In genomic region chr15:67862771-67863441, GRCh38 we compare ENCODE assay signal across 10 cellular contexts. TPM values are rescaled to one million over a fixed set of nuclear protein-coding genes. Genes with fewer than 3 reads are reported as not detected.
DNase-seq lines count a peak whose midpoint lies in the region; ATAC-seq and TF ChIP-seq lines count a peak whose summit lies in the region.
"Had no signal": no experiment of that assay in that cellular context is flagged by ENCODE, and none has a peak within 500 bp of the region (broad histone marks: within the 10 kb centered on the region; RNA-seq: fewer than 3 reads in every experiment).

No MANE protein-coding gene starts in this region.

- no peaks in the 10 kb centered on the region for H3K36me3 ChIP-seq in Caco-2 (ENCODE audit: control insufficient read depth, insufficient read depth, low read length)
- H3K36me3 ChIP-seq in WERI-Rb-1: no peaks in the 10 kb centered on the region

- no peak overlapping the region for H3K14ac ChIP-seq in H9 (ENCODE audit: insufficient read depth, low read length)

- CTCF ChIA-PET in Caco-2 (lab: Charles Lee): interaction anchor here (0.6 to 1.7 kb wide), 7 partner anchors 10 to 292 kb away, joined by 3 to 6 read pairs (median 3); partner anchors contain the start of gene PIAS1

- no peak overlapping the region for H3K4me2 ChIP-seq in H9 (ENCODE audit: insufficient read depth, insufficient read length, low read length)

- no peak overlapping the region for H3K56ac ChIP-seq in H9 (ENCODE audit: insufficient read length, low read depth, low read length)

- DNase-seq in Caco-2 (no peak), H9 (no peak), naive B cell (peak; percentile 31), NCI-H774 (lab: John Stamatoyannopoulos, UW) (no peak), WERI-Rb-1 (no peak)
- no peak for DNase-seq in activated naive CD8-positive, alpha-beta T cell treated with anti-CD3 and anti-CD28 coated beads for 36 hours
- DNase-seq in activated T-helper 2 cell treated with anti-CD3 and anti-CD28 coated beads, Interferon-gamma antibody, Interleukin-2, Interleukin-4, amounts not matched to agents 10 μg/mL and 5 μg/mL and 100 μg/mL, durations not matched to agents 14 hours and 24 hours and 36 hours (ENCODE audit: low spot score): no peak

- no peaks in the 10 kb centered on the region for H3K36me3 Mint-ChIP-seq in Caco-2 (ENCODE audit: insufficient read depth, unreplicated experiment)
- H3K36me3 Mint-ChIP-seq in H9 (ENCODE audit: insufficient read depth in 1 of 3, low read depth in 3 of 3): no peaks in the 10 kb centered on the region
- H3K36me3 Mint-ChIP-seq in activated naive CD8-positive, alpha-beta T cell treated with anti-CD3 and anti-CD28 coated beads for 36 hours: no peaks in the 10 kb centered on the region
- H3K36me3 Mint-ChIP-seq in naive B cell: no peaks in the 10 kb centered on the region
- H3K36me3 Mint-ChIP-seq in activated T-helper 2 cell treated with anti-CD3 and anti-CD28 coated beads, Interferon-gamma antibody, Interleukin-2, Interleukin-4, amounts not matched to agents 10 μg/mL and 5 μg/mL and 100 μg/mL, durations not matched to agents 14 hours and 24 hours and 36 hours (ENCODE audit: low read depth): no peaks in the 10 kb centered on the region
- H3K36me3 Mint-ChIP-seq: activated naive CD8-positive, alpha-beta T cell had no signal

- no peak overlapping the region for H2BK12ac ChIP-seq in H9 (ENCODE audit: insufficient read length, low read depth, low read length)

- H2BK120ac ChIP-seq in H9 (ENCODE audit: low read depth, low read length, poor library complexity, severe bottlenecking): no peak overlapping the region

- H4K20me1 ChIP-seq in H9 (ENCODE audit: control insufficient read depth, insufficient read depth, insufficient read length): no peaks in the 10 kb centered on the region

- no peak overlapping the region for H3K4me3 ChIP-seq in Caco-2 (ENCODE audit: low read depth, low read length)
- no peak overlapping the region for H3K4me3 ChIP-seq in WERI-Rb-1 (ENCODE audit: low read depth, low read length)

- no peak overlapping the region for H4K8ac ChIP-seq in H9 (replicated peaks; ENCODE audit: insufficient read length, low read depth, low read length)

- H3K27ac Mint-ChIP-seq in Caco-2 (ENCODE audit: unreplicated experiment) (peak overlapping the region; percentile 80), H9 (no peak overlapping the region), naive B cell (peak overlapping the region in 5 of 6 donors; percentile 2 to 79 (median 59))
- no peak overlapping the region for H3K27ac Mint-ChIP-seq in activated naive CD8-positive, alpha-beta T cell treated with anti-CD3 and anti-CD28 coated beads for 36 hours
- H3K27ac Mint-ChIP-seq in activated T-helper 2 cell treated with anti-CD3 and anti-CD28 coated beads, Interferon-gamma antibody, Interleukin-2, Interleukin-4, amounts not matched to agents 10 μg/mL and 5 μg/mL and 100 μg/mL, durations not matched to agents 14 hours and 24 hours and 36 hours: no peak overlapping the region
- H3K27ac Mint-ChIP-seq: activated naive CD8-positive, alpha-beta T cell had no signal

- H3T11ph ChIP-seq in H9 (ENCODE audit: low read length): no peak overlapping the region

- peaks cover 15% of the 10 kb centered on the region for H3K4me1 Mint-ChIP-seq in Caco-2 (ENCODE audit: low read depth, unreplicated experiment)
- H3K4me1 Mint-ChIP-seq in H9: peaks cover 21 to 28% of the 10 kb centered on the region in 2 experiments
- peaks cover 3% of the 10 kb centered on the region for H3K4me1 Mint-ChIP-seq in activated naive CD8-positive, alpha-beta T cell treated with anti-CD3 and anti-CD28 coated beads for 36 hours
- H3K4me1 Mint-ChIP-seq in naive B cell: peaks cover 11 to 18% (median 15%) of the 10 kb centered on the region in 3 donors
- H3K4me1 Mint-ChIP-seq in activated T-helper 2 cell treated with anti-CD3 and anti-CD28 coated beads, Interferon-gamma antibody, Interleukin-2, Interleukin-4, amounts not matched to agents 10 μg/mL and 5 μg/mL and 100 μg/mL, durations not matched to agents 14 hours and 24 hours and 36 hours (ENCODE audit: low read depth): peaks cover 4% of the 10 kb centered on the region

- peak; percentile 74 to 81 for ATAC-seq in naive B cell (ENCODE audit: low read depth in 2 of 2)
- ATAC-seq in GM19467 (IDR thresholded peaks at IDR 0.05; ENCODE audit: unreplicated experiment): no peak

- H3K9me3 Mint-ChIP-seq in Caco-2 (ENCODE audit: unreplicated experiment) (no peaks in the 10 kb centered on the region), H9 (peaks cover 0 to 2% of the 10 kb centered on the region in 2 experiments; a peak in 2 of 5 replicates), naive B cell (no peaks in the 10 kb centered on the region)
- H3K9me3 Mint-ChIP-seq in activated naive CD8-positive, alpha-beta T cell treated with anti-CD3 and anti-CD28 coated beads for 36 hours: no peaks in the 10 kb centered on the region
- H3K9me3 Mint-ChIP-seq in activated T-helper 2 cell treated with anti-CD3 and anti-CD28 coated beads, Interferon-gamma antibody, Interleukin-2, Interleukin-4, amounts not matched to agents 10 μg/mL and 5 μg/mL and 100 μg/mL, durations not matched to agents 14 hours and 24 hours and 36 hours: no peaks in the 10 kb centered on the region

- H3K9me3 ChIP-seq in Caco-2: no peaks in the 10 kb centered on the region
- no peaks in the 10 kb centered on the region for H3K9me3 ChIP-seq in H9 (ENCODE audit: control insufficient read depth, low read depth, low read length)
- no peaks in the 10 kb centered on the region for H3K9me3 ChIP-seq in WERI-Rb-1 (ENCODE audit: severe bottlenecking)

- H2AK5ac ChIP-seq in H9 (ENCODE audit: insufficient read length, low read length): no peak overlapping the region

- POLR2A ChIA-PET in Caco-2 (lab: Charles Lee): no interaction called here

- no peak overlapping the region for H3K23ac ChIP-seq in H9 (ENCODE audit: insufficient read length, low read depth, low read length)

- no peaks in the 10 kb centered on the region for H3K23me2 ChIP-seq in H9 (ENCODE audit: insufficient read length, low read depth, low read length, poor library complexity, severe bottlenecking)

- peaks cover 9% of the 10 kb centered on the region; the same call in 1 of the 2 replicates for H3K4me1 ChIP-seq in Caco-2
- no peaks in the 10 kb centered on the region; the same call in 1 of the 2 replicates for H3K4me1 ChIP-seq in H9 (ENCODE audit: insufficient read depth, low read length)

- no peaks in the 10 kb centered on the region for H3K79me2 ChIP-seq in H9 (ENCODE audit: insufficient read depth, low read length)

- WGBS in H9 (ENCODE audit: extremely low coverage, insufficient read length, low lambda C conversion rate): no CpG with 5 or more reads among the region's 15 CpGs

- H3K27ac ChIP-seq in H9 (ENCODE audit: insufficient read length, low read depth, low read length) (no peak overlapping the region), WERI-Rb-1 (no peak overlapping the region)

- H2BK5ac ChIP-seq in H9 (ENCODE audit: insufficient read length, low read length): no peak overlapping the region

- no peak overlapping the region for H2AFZ ChIP-seq in H9 (ENCODE audit: low read length)

- no peak overlapping the region for H2BK20ac ChIP-seq in H9 (ENCODE audit: low read depth, low read length, poor library complexity, severe bottlenecking)

- BruUV-seq in Caco-2 (replicated peaks; lab: Mats Ljungman, UMichigan): no TSS peak

- H3K4me3 Mint-ChIP-seq in Caco-2 (ENCODE audit: unreplicated experiment): peak overlapping the region; percentile 70
- peak overlapping the region; percentile 35 to 67; a peak in 4 of 5 replicates for H3K4me3 Mint-ChIP-seq in H9
- peak overlapping the region; percentile 19 for H3K4me3 Mint-ChIP-seq in activated naive CD8-positive, alpha-beta T cell treated with anti-CD3 and anti-CD28 coated beads for 36 hours
- peak overlapping the region in 7 of 8 donors; percentile 53 to 84 (median 78) for H3K4me3 Mint-ChIP-seq in naive B cell
- H3K4me3 Mint-ChIP-seq in activated T-helper 2 cell treated with anti-CD3 and anti-CD28 coated beads, Interferon-gamma antibody, Interleukin-2, Interleukin-4, amounts not matched to agents 10 μg/mL and 5 μg/mL and 100 μg/mL, durations not matched to agents 14 hours and 24 hours and 36 hours (ENCODE audit: low read depth): no peak overlapping the region

- H3K27me3 ChIP-seq in Caco-2 (replicated peaks; ENCODE audit: control insufficient read depth, insufficient read depth, low read length): no peaks in the 10 kb centered on the region
- H3K27me3 ChIP-seq in H9 (ENCODE audit: insufficient read depth, low read length): no peaks in the 10 kb centered on the region
- no peaks in the 10 kb centered on the region for H3K27me3 ChIP-seq in WERI-Rb-1 (ENCODE audit: insufficient read depth, low read depth, severe bottlenecking)

- no peak overlapping the region for H4K5ac ChIP-seq in H9 (ENCODE audit: insufficient read length, low read depth, low read length)

- intact Hi-C loops in Caco-2 (cut with micrococcal nuclease; ENCODE audit: unreplicated experiment): loop anchor here (1.0 to 5.0 kb wide), 6 partner anchors 22 to 292 kb away; partner anchors contain the start of genes PIAS1 and RNU6-1
- intact Hi-C loops in activated T-helper 2 cell treated with anti-CD3 and anti-CD28 coated beads, Interferon-gamma antibody, Interleukin-2, Interleukin-4, amounts not matched to agents 10 μg/mL and 5 μg/mL and 100 μg/mL, durations not matched to agents 14 hours and 24 hours and 36 hours (cut with micrococcal nuclease): loop anchor here (2.0 to 10.0 kb wide), 2 partner anchors 192 to 348 kb away; partner anchors contain the start of gene PIAS1

- H2BK15ac ChIP-seq in H9 (ENCODE audit: low read depth, low read length): no peak overlapping the region

- no peak overlapping the region for H3K4ac ChIP-seq in H9 (ENCODE audit: low read depth, low read length)

- H4K91ac ChIP-seq in H9 (ENCODE audit: insufficient read length, low read depth, low read length): no peak overlapping the region

- H3K27me3 Mint-ChIP-seq in Caco-2 (ENCODE audit: insufficient read depth, unreplicated experiment) (no peaks in the 10 kb centered on the region), H9 (ENCODE audit: low read depth) (peaks cover 22% of the 10 kb centered on the region), naive B cell (peaks cover 4 to 12% (median 9%) of the 10 kb centered on the region in 3 donors)
- H3K27me3 Mint-ChIP-seq in activated naive CD8-positive, alpha-beta T cell treated with anti-CD3 and anti-CD28 coated beads for 36 hours: peaks cover 20% of the 10 kb centered on the region
- H3K27me3 Mint-ChIP-seq in activated T-helper 2 cell treated with anti-CD3 and anti-CD28 coated beads, Interferon-gamma antibody, Interleukin-2, Interleukin-4, amounts not matched to agents 10 μg/mL and 5 μg/mL and 100 μg/mL, durations not matched to agents 14 hours and 24 hours and 36 hours (ENCODE audit: low read depth): peaks cover 15% of the 10 kb centered on the region

- H3K79me1 ChIP-seq in H9 (ENCODE audit: insufficient read depth, low read depth, low read length, poor library complexity, severe bottlenecking): no peaks in the 10 kb centered on the region

- H3K9ac ChIP-seq in H9 (ENCODE audit: extremely low read depth, insufficient read length, low read length): no peak overlapping the region

- H3K18ac ChIP-seq in H9 (ENCODE audit: insufficient read length, low read depth, low read length): no peak overlapping the region

- TF ChIP-seq CTCF in Caco-2 (IDR thresholded peaks at IDR 0.05; ENCODE audit: insufficient read depth in 1 of 2, low read depth in 1 of 2, low read length in 1 of 2, severe bottlenecking in 1 of 2, unreplicated experiment in 1 of 2) (no peak), H9 (conservative IDR thresholded peaks at IDR 0.05) (no peak), WERI-Rb-1 (IDR thresholded peaks at IDR 0.05; ENCODE audit: low read depth, low read length) (no peak)

RNA-seq across cellular contexts. Expression of gene RNU6-1, which starts 23.1 kb away (rescaled TPM):
- not detected in 2 replicates for total RNA-seq in Caco-2 (2022)
- not detected in 2 replicates for total RNA-seq in H9 (2021)
- not detected for total RNA-seq in activated naive CD8-positive, alpha-beta T cell treated with anti-CD3 and anti-CD28 coated beads for 36 hours
- polyA plus RNA-seq in naive B cell (ENCODE audit: low read depth in 6 of 6): not detected
- total RNA-seq in activated T-helper 2 cell treated with anti-CD3 and anti-CD28 coated beads, Interferon-gamma antibody, Interleukin-2, Interleukin-4, amounts not matched to agents 10 μg/mL and 5 μg/mL and 100 μg/mL, durations not matched to agents 14 hours and 24 hours and 36 hours: not detected in 2 replicates
- total RNA-seq: mesenteric fat pad had no signal

RNA-seq across cellular contexts. Expression of gene SKOR1, which starts 37.6 kb away (rescaled TPM):
- not detected in 2 replicates for total RNA-seq in Caco-2 (2022)
- 0.13 TPM in 2 replicates for total RNA-seq in H9 (2021)
- total RNA-seq in activated naive CD8-positive, alpha-beta T cell treated with anti-CD3 and anti-CD28 coated beads for 36 hours: under 1 TPM; 0.16 to 0.30 TPM
- under 1 TPM in 3 of 6 donors, not detected in 3; 0.07 to 0.19 (median 0.13) TPM for polyA plus RNA-seq in naive B cell (ENCODE audit: low read depth in 6 of 6)
- 0.09 and 0.21 TPM in 2 replicates for total RNA-seq in activated T-helper 2 cell treated with anti-CD3 and anti-CD28 coated beads, Interferon-gamma antibody, Interleukin-2, Interleukin-4, amounts not matched to agents 10 μg/mL and 5 μg/mL and 100 μg/mL, durations not matched to agents 14 hours and 24 hours and 36 hours

Comparison
In these comparisons a context has a peak if more than half of its experiments do, and no peak if none do; other contexts are left out.
1. H3K27ac Mint-ChIP-seq: peak in Caco-2 (single experiment) and naive B cell (5 of 6); none in H9 (0 of 3), activated naive CD8-positive, alpha-beta T cell treated with anti-CD3 and anti-CD28 coated beads for 36 hours (single experiment) and activated T-helper 2 cell treated with anti-CD3 and anti-CD28 coated beads, Interferon-gamma antibody, Interleukin-2, Interleukin-4, amounts not matched to agents 10 μg/mL and 5 μg/mL and 100 μg/mL, durations not matched to agents 14 hours and 24 hours and 36 hours (single experiment).